In genomic region chr1:41351262-41352151, GRCh38 we compare ENCODE assay signal across 27 cellular contexts. TPM values are rescaled to one million over a fixed set of nuclear protein-coding genes. Genes with fewer than 3 reads are reported as not detected.
"Had no signal": no experiment of that assay in that cellular context is flagged by ENCODE, and none has a peak within 500 bp of the region (broad histone marks: within the 10 kb centered on the region; RNA-seq: fewer than 3 reads in every experiment).

No MANE protein-coding gene starts in this region.

- H3K9me3 ChIP-seq: left ventricle myocardium inferior, sigmoid colon, tibial artery, uterus had no signal

- H3K27ac Mint-ChIP-seq: activated naive CD4-positive, alpha-beta T cell treated with anti-CD3 and anti-CD28 coated beads, Interleukin-2, amount 50 U/mL, for 72 hours; activated T-helper 1 cell treated with anti-CD3 and anti-CD28 coated beads, Interleukin-12 subunit alpha, Interleukin-12 subunit beta, Interleukin-2, Interleukin-4 antibody, amounts not matched to agents 30 ng/mL and 10 ng/mL and 1 ng/mL, durations not matched to agents 14 hours and 24 hours and 36 hours; nephron; stimulated activated naive CD8-positive, alpha-beta T cell treated with anti-CD3 and anti-CD28 coated beads, Interleukin-15, Interleukin-2, amounts not matched to agents 100 ng/mL and 50 ng/mL, for 24 hours; T-helper 1 cell treated with Interleukin-12 subunit alpha and Interleukin-12 subunit beta and Interleukin-4 antibody, amounts not matched to agents 30 μg/mL and 1 μg/mL, for 36 hours; WTC11 had no signal

- H3K4me3 Mint-ChIP-seq: activated T-helper 1 cell treated with anti-CD3 and anti-CD28 coated beads, Interleukin-12 subunit alpha, Interleukin-12 subunit beta, Interleukin-2, Interleukin-4 antibody, amounts not matched to agents 30 ng/mL and 10 ng/mL and 1 ng/mL, durations not matched to agents 14 hours and 24 hours and 36 hours; brain; nephron; stimulated activated naive CD8-positive, alpha-beta T cell treated with anti-CD3 and anti-CD28 coated beads, Interleukin-15, Interleukin-2, amounts not matched to agents 100 ng/mL and 50 ng/mL, for 24 hours; T-helper 1 cell treated with Interleukin-12 subunit alpha and Interleukin-12 subunit beta and Interleukin-4 antibody, amounts not matched to agents 30 μg/mL and 1 μg/mL, for 36 hours; WTC11 had no signal

- H3K27me3 Mint-ChIP-seq: stimulated activated naive CD8-positive, alpha-beta T cell treated with anti-CD3 and anti-CD28 coated beads, Interleukin-15, Interleukin-2, amounts not matched to agents 100 ng/mL and 50 ng/mL, for 24 hours had no signal

- H3K9me3 Mint-ChIP-seq: activated naive CD4-positive, alpha-beta T cell treated with anti-CD3 and anti-CD28 coated beads, Interleukin-2, amount 50 U/mL, for 72 hours; activated T-helper 1 cell treated with anti-CD3 and anti-CD28 coated beads, Interleukin-12 subunit alpha, Interleukin-12 subunit beta, Interleukin-2, Interleukin-4 antibody, amounts not matched to agents 30 ng/mL and 10 ng/mL and 1 ng/mL, durations not matched to agents 14 hours and 24 hours and 36 hours; immature natural killer cell; nephron; stimulated activated naive CD8-positive, alpha-beta T cell treated with anti-CD3 and anti-CD28 coated beads, Interleukin-15, Interleukin-2, amounts not matched to agents 100 ng/mL and 50 ng/mL, for 24 hours; T-helper 1 cell treated with Interleukin-12 subunit alpha and Interleukin-12 subunit beta and Interleukin-4 antibody, amounts not matched to agents 30 μg/mL and 1 μg/mL, for 36 hours had no signal

- DNase-seq: activated CD4-positive, alpha-beta T cell treated with anti-CD3 and anti-CD28 coated beads, Interleukin-2, amount 50 U/mL, for 4 hours; activated T-cell treated with anti-CD3 and anti-CD28 coated beads for 4 hours; aorta; caudate nucleus; dermis blood vessel endothelial cell; effector CD8-positive, alpha-beta T cell; foreskin keratinocyte; immature natural killer cell; kidney glomerular epithelial cell; left ventricle myocardium inferior; midbrain; nucleus accumbens; sigmoid colon; stimulated activated CD4-positive, alpha-beta T cell treated with anti-CD3 and anti-CD28 coated beads, Interleukin-4, amount 100 ng/mL, for 1 hour; substantia nigra; T1000 had no signal

- H3K4me1 ChIP-seq: foreskin keratinocyte, left ventricle myocardium inferior, sigmoid colon, tibial artery, uterus had no signal

- H3K27me3 ChIP-seq: hepatocyte, sigmoid colon, uterus had no signal

- H3K27ac ChIP-seq: foreskin keratinocyte, hepatocyte, left ventricle myocardium inferior, sigmoid colon, tibial artery, uterus had no signal

- H3K4me3 ChIP-seq: hepatocyte, left ventricle myocardium inferior, sigmoid colon, tibial artery, uterus had no signal

- H3K36me3 Mint-ChIP-seq: activated naive CD4-positive, alpha-beta T cell treated with anti-CD3 and anti-CD28 coated beads, Interleukin-2, amount 50 U/mL, for 72 hours; brain; WTC11 had no signal

- ATAC-seq: activated naive CD4-positive, alpha-beta T cell treated with anti-CD3 and anti-CD28 coated beads, Interleukin-2, amount 50 U/mL, for 72 hours; foreskin keratinocyte; WTC11 had no signal

- H3K36me3 ChIP-seq: left ventricle myocardium inferior, sigmoid colon, tibial artery, uterus had no signal

RNA-seq across cellular contexts. Expression of gene FOXO6, which starts 9.7 kb away (rescaled TPM):
- total RNA-seq: activated T-helper 1 cell treated with anti-CD3 and anti-CD28 coated beads, Interleukin-12 subunit alpha, Interleukin-12 subunit beta, Interleukin-2, Interleukin-4 antibody, amounts not matched to agents 30 ng/mL and 10 ng/mL and 1 ng/mL, durations not matched to agents 14 hours and 24 hours and 36 hours; dermis blood vessel endothelial cell; lung microvascular endothelial cell had no signal
- polyA plus RNA-seq: immature natural killer cell had no signal
